ENCODE assay signal across 31 cellular contexts in the genomic region with DNA sequence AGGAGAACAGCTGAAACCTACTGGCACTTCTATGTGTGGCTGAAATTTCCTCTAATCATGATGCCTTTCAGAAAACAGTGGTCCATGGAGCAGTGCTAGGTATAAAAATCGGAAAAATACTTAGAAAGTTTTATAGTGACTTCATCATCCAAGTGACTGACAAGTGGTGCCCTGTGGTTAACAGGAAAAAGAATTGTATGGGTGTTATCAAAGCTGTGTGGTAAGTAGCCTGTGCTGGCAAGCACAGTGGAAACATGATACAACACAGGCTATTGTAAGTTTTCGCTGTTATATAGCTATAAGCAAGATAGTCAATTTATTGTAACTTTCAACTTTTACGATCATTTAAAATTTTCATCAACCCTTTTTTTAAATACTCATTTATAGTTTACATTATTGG.
"Had no signal": no experiment of that assay in that cellular context is flagged by ENCODE, and none has a peak within 500 bp of the region (broad histone marks: within the 10 kb centered on the region; RNA-seq: fewer than 3 reads in every experiment).

No MANE protein-coding gene starts in this region.

- H3K4me3 ChIP-seq: psoas muscle, sigmoid colon, smooth muscle cell, vagina had no signal

- H3K27me3 ChIP-seq: sigmoid colon, vagina had no signal

- H3K27ac Mint-ChIP-seq: activated CD4-positive, alpha-beta memory T cell treated with anti-CD3 and anti-CD28 coated beads, Interleukin-2, amount 10 ng/mL, durations not matched to agents 7 days and 5 days; activated CD4-positive, alpha-beta T cell treated with anti-CD3 and anti-CD28 coated beads, Interleukin-2, amount 10 ng/mL, durations not matched to agents 7 days and 5 days; activated naive CD4-positive, alpha-beta T cell treated with anti-CD3 and anti-CD28 coated beads, Interleukin-2, amount 10 ng/mL, durations not matched to agents 7 days and 5 days; activated naive CD8-positive, alpha-beta T cell treated with anti-CD3 and anti-CD28 coated beads, Interleukin-2, amount 10 ng/mL, durations not matched to agents 7 days and 5 days; activated T-cell treated with anti-CD3 and anti-CD28 coated beads, Interleukin-2, amount 50 U/mL, for 24 hours; immature natural killer cell; naive thymus-derived CD4-positive, alpha-beta T cell; stimulated activated memory B cell treated with anti-CD40 and anti-IgM and Interleukin-4, amounts not matched to agents 10 μg/mL and 1 μg/mL and 100 μg/mL, for 72 hours; stimulated activated naive CD8-positive, alpha-beta T cell treated with anti-CD3 and anti-CD28 coated beads, Interleukin-15, amount 100 ng/mL, for 72 hours; type B pancreatic cell; WTC11 had no signal

- DNase-seq: activated CD4-positive, alpha-beta memory T cell treated with anti-CD3 and anti-CD28 coated beads, Interleukin-2, amount 10 ng/mL, durations not matched to agents 7 days and 5 days; activated CD4-positive, alpha-beta T cell treated with anti-CD3 and anti-CD28 coated beads for 1 hour; activated CD4-positive, alpha-beta T cell treated with anti-CD3 and anti-CD28 coated beads, Interleukin-2, amount 10 ng/mL, durations not matched to agents 7 days and 5 days; activated CD8-positive, alpha-beta memory T cell treated with anti-CD3 and anti-CD28 coated beads, Interleukin-2, amount 50 U/mL, for 48 hours; activated gamma-delta T cell; activated naive CD4-positive, alpha-beta T cell treated with anti-CD3 and anti-CD28 coated beads, Interleukin-2, amount 10 ng/mL, durations not matched to agents 7 days and 5 days; activated naive CD8-positive, alpha-beta T cell treated with anti-CD3 and anti-CD28 coated beads, Interleukin-2, amount 10 ng/mL, durations not matched to agents 7 days and 5 days; activated T-cell treated with anti-CD3 and anti-CD28 coated beads, Interleukin-2, amount 50 U/mL, for 24 hours; central memory CD4-positive, alpha-beta T cell; foreskin fibroblast; head of caudate nucleus; hypothalamus; immature natural killer cell; kidney; left colon; midbrain; naive thymus-derived CD4-positive, alpha-beta T cell; nucleus accumbens; psoas muscle; sigmoid colon; stimulated activated CD4-positive, alpha-beta T cell treated with anti-CD3 and anti-CD28 coated beads, Interleukin-1b, Interleukin-23, amount 100 ng/mL, for 48 hours; stimulated activated CD4-positive, alpha-beta T cell treated with anti-CD3 and anti-CD28 coated beads, Interleukin-4, amount 100 ng/mL, for 4 hours; stimulated activated CD8-positive, alpha-beta memory T cell treated with anti-CD3 and anti-CD28 coated beads, Interleukin-4, amount 100 ng/mL, for 48 hours; stimulated activated naive CD8-positive, alpha-beta T cell treated with anti-CD3 and anti-CD28 coated beads, Interleukin-15, amount 100 ng/mL, for 72 hours; substantia nigra had no signal

- H2AFZ ChIP-seq: parathyroid adenoma had no signal

- H3K4me2 ChIP-seq: smooth muscle cell had no signal

- H3K9me3 ChIP-seq: psoas muscle, sigmoid colon, vagina had no signal

- H3K36me3 Mint-ChIP-seq: activated naive CD4-positive, alpha-beta T cell treated with anti-CD3 and anti-CD28 coated beads, Interleukin-2, amount 10 ng/mL, durations not matched to agents 7 days and 5 days; activated naive CD8-positive, alpha-beta T cell treated with anti-CD3 and anti-CD28 coated beads, Interleukin-2, amount 10 ng/mL, durations not matched to agents 7 days and 5 days; immature natural killer cell; naive thymus-derived CD4-positive, alpha-beta T cell; stimulated activated memory B cell treated with anti-CD40 and anti-IgM and Interleukin-4, amounts not matched to agents 10 μg/mL and 1 μg/mL and 100 μg/mL, for 72 hours; type B pancreatic cell; WTC11 had no signal

- H3K4me1 ChIP-seq: parathyroid adenoma, psoas muscle, sigmoid colon, vagina had no signal

- H3K9ac ChIP-seq: parathyroid adenoma had no signal

- H3K27me3 Mint-ChIP-seq: activated CD4-positive, alpha-beta memory T cell treated with anti-CD3 and anti-CD28 coated beads, Interleukin-2, amount 10 ng/mL, durations not matched to agents 7 days and 5 days; activated CD4-positive, alpha-beta T cell treated with anti-CD3 and anti-CD28 coated beads, Interleukin-2, amount 10 ng/mL, durations not matched to agents 7 days and 5 days; activated naive CD4-positive, alpha-beta T cell treated with anti-CD3 and anti-CD28 coated beads, Interleukin-2, amount 10 ng/mL, durations not matched to agents 7 days and 5 days; activated naive CD8-positive, alpha-beta T cell treated with anti-CD3 and anti-CD28 coated beads, Interleukin-2, amount 10 ng/mL, durations not matched to agents 7 days and 5 days; activated T-cell treated with anti-CD3 and anti-CD28 coated beads, Interleukin-2, amount 50 U/mL, for 24 hours; naive thymus-derived CD4-positive, alpha-beta T cell; stimulated activated memory B cell treated with anti-CD40 and anti-IgM and Interleukin-4, amounts not matched to agents 10 μg/mL and 1 μg/mL and 100 μg/mL, for 72 hours; stimulated activated naive CD8-positive, alpha-beta T cell treated with anti-CD3 and anti-CD28 coated beads, Interleukin-15, amount 100 ng/mL, for 72 hours; type B pancreatic cell had no signal

- H3K4me1 Mint-ChIP-seq: activated CD4-positive, alpha-beta memory T cell treated with anti-CD3 and anti-CD28 coated beads, Interleukin-2, amount 10 ng/mL, durations not matched to agents 7 days and 5 days; activated CD4-positive, alpha-beta T cell treated with anti-CD3 and anti-CD28 coated beads, Interleukin-2, amount 10 ng/mL, durations not matched to agents 7 days and 5 days; activated naive CD4-positive, alpha-beta T cell treated with anti-CD3 and anti-CD28 coated beads, Interleukin-2, amount 10 ng/mL, durations not matched to agents 7 days and 5 days; activated naive CD8-positive, alpha-beta T cell treated with anti-CD3 and anti-CD28 coated beads, Interleukin-2, amount 10 ng/mL, durations not matched to agents 7 days and 5 days; immature natural killer cell; naive thymus-derived CD4-positive, alpha-beta T cell; stimulated activated memory B cell treated with anti-CD40 and anti-IgM and Interleukin-4, amounts not matched to agents 10 μg/mL and 1 μg/mL and 100 μg/mL, for 72 hours; stimulated activated naive CD8-positive, alpha-beta T cell treated with anti-CD3 and anti-CD28 coated beads, Interleukin-15, amount 100 ng/mL, for 72 hours had no signal

- H3K4me3 Mint-ChIP-seq: activated CD4-positive, alpha-beta memory T cell treated with anti-CD3 and anti-CD28 coated beads, Interleukin-2, amount 10 ng/mL, durations not matched to agents 7 days and 5 days; activated CD4-positive, alpha-beta T cell treated with anti-CD3 and anti-CD28 coated beads, Interleukin-2, amount 10 ng/mL, durations not matched to agents 7 days and 5 days; activated naive CD4-positive, alpha-beta T cell treated with anti-CD3 and anti-CD28 coated beads, Interleukin-2, amount 10 ng/mL, durations not matched to agents 7 days and 5 days; activated naive CD8-positive, alpha-beta T cell treated with anti-CD3 and anti-CD28 coated beads, Interleukin-2, amount 10 ng/mL, durations not matched to agents 7 days and 5 days; activated T-cell treated with anti-CD3 and anti-CD28 coated beads, Interleukin-2, amount 50 U/mL, for 24 hours; immature natural killer cell; naive thymus-derived CD4-positive, alpha-beta T cell; stimulated activated memory B cell treated with anti-CD40 and anti-IgM and Interleukin-4, amounts not matched to agents 10 μg/mL and 1 μg/mL and 100 μg/mL, for 72 hours; stimulated activated naive CD8-positive, alpha-beta T cell treated with anti-CD3 and anti-CD28 coated beads, Interleukin-15, amount 100 ng/mL, for 72 hours; type B pancreatic cell; WTC11 had no signal

- H3K36me3 ChIP-seq: sigmoid colon, vagina had no signal

- H3K9me3 Mint-ChIP-seq: activated CD4-positive, alpha-beta memory T cell treated with anti-CD3 and anti-CD28 coated beads, Interleukin-2, amount 10 ng/mL, durations not matched to agents 7 days and 5 days; activated naive CD8-positive, alpha-beta T cell treated with anti-CD3 and anti-CD28 coated beads, Interleukin-2, amount 10 ng/mL, durations not matched to agents 7 days and 5 days; stimulated activated memory B cell treated with anti-CD40 and anti-IgM and Interleukin-4, amounts not matched to agents 10 μg/mL and 1 μg/mL and 100 μg/mL, for 72 hours; WTC11 had no signal

- H3K79me2 ChIP-seq: parathyroid adenoma had no signal

- H3K27ac ChIP-seq: parathyroid adenoma, psoas muscle, sigmoid colon, vagina had no signal
